ENCODE assay signal across 9 cellular contexts in the genomic region with DNA sequence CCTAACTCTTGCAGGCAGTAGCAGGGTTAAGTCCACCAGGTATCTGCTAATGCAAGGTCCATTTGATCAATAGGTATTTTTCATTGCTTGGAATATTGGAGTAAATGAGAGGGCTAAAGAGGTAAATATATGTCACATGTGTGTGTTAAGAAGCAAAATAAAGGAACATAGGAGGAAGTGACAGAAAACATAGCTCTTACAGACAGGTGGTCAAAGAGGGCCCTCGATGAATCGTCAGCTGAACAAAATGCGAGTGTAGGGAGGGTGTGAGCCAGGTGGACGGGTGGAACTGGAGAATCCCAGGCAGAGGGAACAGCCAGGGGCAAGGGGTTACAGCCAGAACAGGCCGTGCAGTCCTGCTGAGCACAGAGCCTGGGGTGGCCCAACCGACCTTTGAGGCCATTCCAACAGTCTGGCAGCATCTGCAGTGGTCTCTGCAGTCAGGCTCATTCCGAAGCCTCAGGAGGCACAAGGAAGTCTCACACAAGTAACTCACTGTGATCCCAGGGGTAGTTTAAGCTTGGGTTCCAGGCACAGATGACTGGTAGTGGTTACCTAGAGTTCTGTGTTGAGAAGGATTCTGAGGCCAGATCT. TPM values are rescaled to one million over a fixed set of nuclear protein-coding genes. Genes with fewer than 3 reads are reported as not detected.
DNase-seq lines count a peak whose midpoint lies in the region; ATAC-seq and TF ChIP-seq lines count a peak whose summit lies in the region.
"Had no signal": no experiment of that assay in that cellular context is flagged by ENCODE, and none has a peak within 500 bp of the region (broad histone marks: within the 10 kb centered on the region; RNA-seq: fewer than 3 reads in every experiment).

No MANE protein-coding gene starts in this region.

- no peak for DNase-seq in CD8-positive, alpha-beta T cell
- DNase-seq in GM13976 (ENCODE audit: low spot score) (peak; percentile 43), memory B cell (ENCODE audit: low spot score in 2 of 2) (no peak), NCI-H187 (lab: John Stamatoyannopoulos, UW) (no peak)
- DNase-seq in activated CD8-positive, alpha-beta memory T cell treated with anti-CD3 and anti-CD28 coated beads, Interleukin-2, amount 50 U/mL, for 4 hours = no peak
- DNase-seq: GDM1 had no signal

- H3K9me3 Mint-ChIP-seq in CD8-positive, alpha-beta T cell = no peaks in the 10 kb centered on the region
- no peaks in the 10 kb centered on the region for H3K9me3 Mint-ChIP-seq in memory B cell

- H3K27me3 Mint-ChIP-seq in CD8-positive, alpha-beta T cell (ENCODE audit: low read depth) = no peaks in the 10 kb centered on the region
- no peaks in the 10 kb centered on the region for H3K27me3 Mint-ChIP-seq in memory B cell

- no peaks in the 10 kb centered on the region for H3K27me3 ChIP-seq in CD8-positive, alpha-beta T cell (ENCODE audit: insufficient read depth, low read length)
- no peaks in the 10 kb centered on the region for H3K27me3 ChIP-seq in SU-DHL-6 (ENCODE audit: low read length)

- H3K36me3 ChIP-seq in CD8-positive, alpha-beta T cell (ENCODE audit: insufficient read depth, low read length) = peaks cover 5% of the 10 kb centered on the region
- no peaks in the 10 kb centered on the region for H3K36me3 ChIP-seq in SU-DHL-6 (ENCODE audit: low read length)

- H3K4me3 ChIP-seq in CD8-positive, alpha-beta T cell (ENCODE audit: low read depth, low read length) = peak overlapping the region; percentile 58
- no peak overlapping the region for H3K4me3 ChIP-seq in SU-DHL-6 (ENCODE audit: insufficient read depth, low read length, poor library complexity, severe bottlenecking)

- intact Hi-C loops in CD8-positive, alpha-beta T cell (cut with DNase I, micrococcal nuclease) = no loop called here

- peak overlapping the region; percentile 60 for H3K4me2 ChIP-seq in SU-DHL-6 (ENCODE audit: low read depth, low read length, poor library complexity, severe bottlenecking)

- POLR2A ChIA-PET in CD8-positive, alpha-beta T cell (lab: Charles Lee) = interaction anchor here (0.5 to 5.0 kb wide), 15 partner anchors 7 to 57 kb away, joined by 3 to 81 read pairs (median 6); partner anchors contain the start of gene CCDC88C

- no peaks in the 10 kb centered on the region; the same call in 1 of the 2 replicates for H4K20me1 ChIP-seq in SU-DHL-6 (ENCODE audit: low read depth, low read length)

- peaks cover 73% of the 10 kb centered on the region for H3F3A ChIP-seq in SU-DHL-6 (ENCODE audit: insufficient read depth)

- peak overlapping the region; percentile 54 for H3K9ac ChIP-seq in SU-DHL-6 (ENCODE audit: low read length)

- CTCF ChIA-PET in CD8-positive, alpha-beta T cell (lab: Charles Lee) = interaction anchor here (0.6 to 16.1 kb wide), 14 partner anchors 14 to 493 kb away, joined by 3 to 120 read pairs (median 6); partner anchors contain the start of gene CCDC88C

- H3K36me3 Mint-ChIP-seq in CD8-positive, alpha-beta T cell = peaks cover 46% of the 10 kb centered on the region
- H3K36me3 Mint-ChIP-seq in memory B cell = peaks cover 7% of the 10 kb centered on the region

- H3K4me1 Mint-ChIP-seq in CD8-positive, alpha-beta T cell (ENCODE audit: low read depth) = peaks cover 99% of the 10 kb centered on the region
- H3K4me1 Mint-ChIP-seq in memory B cell = peaks cover 70% of the 10 kb centered on the region

- peaks cover 97% of the 10 kb centered on the region for H3K79me2 ChIP-seq in SU-DHL-6 (ENCODE audit: insufficient read depth, low read length)

- no peaks in the 10 kb centered on the region for H3K9me2 ChIP-seq in SU-DHL-6 (replicated peaks; ENCODE audit: insufficient read depth, low read length)

- in situ Hi-C loops in GM13976 (cut with MboI; ENCODE audit: low sequenced_read_pairs, unreplicated experiment) = no loop called here

- no peak overlapping the region for H2AFZ ChIP-seq in SU-DHL-6 (ENCODE audit: low read depth, low read length, severe bottlenecking)

- peak overlapping the region; percentile 87 for H3K4me3 Mint-ChIP-seq in CD8-positive, alpha-beta T cell
- peak overlapping the region; percentile 67 for H3K4me3 Mint-ChIP-seq in memory B cell

- peaks cover 98% of the 10 kb centered on the region for H3K4me1 ChIP-seq in CD8-positive, alpha-beta T cell (ENCODE audit: insufficient read depth, low read length)

- peak overlapping the region; percentile 43 for H3K27ac ChIP-seq in CD8-positive, alpha-beta T cell (ENCODE audit: low read depth, low read length)
- H3K27ac ChIP-seq in SU-DHL-6 (ENCODE audit: low read depth, low read length) = peak overlapping the region; percentile 98

- H3K27ac Mint-ChIP-seq in CD8-positive, alpha-beta T cell = peak overlapping the region; percentile 95
- peak overlapping the region; percentile 92 for H3K27ac Mint-ChIP-seq in memory B cell

- TF ChIP-seq CTCF in CD8-positive, alpha-beta T cell (IDR thresholded peaks at IDR 0.05) = no peak
- TF ChIP-seq CTCF in GM13976 (IDR thresholded peaks at IDR 0.05; ENCODE audit: borderline replicate concordance, control extremely low read depth, extremely low read depth, insufficient read depth, missing control alignments) (no peak), SU-DHL-6 (IDR thresholded peaks at IDR 0.05; ENCODE audit: insufficient read depth, low read length, poor library complexity, severe bottlenecking) (no peak)

- no peak for ATAC-seq in CD8-positive, alpha-beta T cell
- peak; percentile 15 for ATAC-seq in memory B cell (ENCODE audit: low read depth)
- ATAC-seq in HG03039 (IDR thresholded peaks at IDR 0.05; ENCODE audit: unreplicated experiment) = no peak
- no peak for ATAC-seq in HG03342 (IDR thresholded peaks at IDR 0.05; ENCODE audit: unreplicated experiment)

- no peaks in the 10 kb centered on the region for H3K9me3 ChIP-seq in CD8-positive, alpha-beta T cell (ENCODE audit: low read length)
- H3K9me3 ChIP-seq in SU-DHL-6 (ENCODE audit: insufficient read depth, low read length) = no peaks in the 10 kb centered on the region

RNA-seq across cellular contexts. Expression of gene CCDC88C, which starts 43.2 kb away (rescaled TPM):
- 100 to 1,000 TPM; 266 to 273 TPM for total RNA-seq in CD8-positive, alpha-beta T cell
